1 cellular context compared by ENCODE assay signal in genomic region chr20:35238746-35239145, GRCh38.
TF ChIP-seq lines count a peak whose summit lies in the region.

No MANE protein-coding gene starts in this region.

TF ChIP-seq in H1, 55 proteins besides CTCF, POLR2A, EP300 and RAD21:
- no peak for TF ChIP-seq RFX5 (IDR thresholded peaks at IDR 0.05; ENCODE audit: borderline replicate concordance, low read depth, low read length)
- TF ChIP-seq NANOG (IDR thresholded peaks at IDR 0.05; ENCODE audit: insufficient read depth, low read depth, low read length, poor library complexity, severe bottlenecking), result no peak
- TF ChIP-seq ATF2 (IDR thresholded peaks at IDR 0.05; ENCODE audit: low read length), result no peak
- TF ChIP-seq KDM5A (IDR thresholded peaks at IDR 0.05; ENCODE audit: low read length), result no peak
- TF ChIP-seq CBX8 (IDR thresholded peaks at IDR 0.05; ENCODE audit: borderline replicate concordance, low read depth, low read length), result no peak
